ENCODE assay signal across 18 cellular contexts in the genomic region with DNA sequence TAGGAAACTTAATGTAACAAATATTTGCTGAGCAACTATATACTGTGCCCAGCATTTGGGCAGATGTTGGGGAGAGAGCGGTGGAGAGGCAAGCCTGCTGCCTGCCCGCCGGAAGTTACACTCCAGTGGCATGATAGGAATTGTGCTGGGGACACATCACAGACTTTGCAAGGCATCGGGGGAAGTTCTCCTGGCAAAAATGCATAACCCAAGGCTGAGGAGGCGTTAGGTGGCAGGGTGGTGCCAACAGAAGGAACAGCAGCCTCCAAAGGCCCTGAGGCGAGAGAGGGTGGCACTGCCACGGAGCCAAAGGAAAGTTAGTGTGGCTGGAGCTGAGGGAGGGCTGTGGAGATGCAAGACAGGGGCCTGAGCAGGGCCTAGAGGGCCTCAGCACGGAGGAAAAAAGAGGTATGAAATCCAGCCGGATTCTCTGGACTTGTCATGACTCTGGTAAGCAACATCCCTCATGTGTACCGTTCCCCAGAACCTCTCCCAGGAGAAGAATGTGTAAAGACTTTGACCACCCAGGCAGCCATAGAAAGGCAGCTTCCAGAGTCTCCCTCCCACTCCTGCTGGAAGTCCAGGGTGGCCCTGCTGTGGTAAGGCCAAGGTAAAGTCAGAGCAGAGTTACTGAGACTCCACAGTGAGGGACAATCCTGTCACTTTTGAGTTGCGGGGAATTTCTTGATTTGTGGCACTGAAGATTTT.
DNase-seq lines count a peak whose midpoint lies in the region; ATAC-seq, FAIRE-seq and TF ChIP-seq lines count a peak whose summit lies in the region.
"Had no signal": no experiment of that assay in that cellular context is flagged by ENCODE, and none has a peak within 500 bp of the region (broad histone marks: within the 10 kb centered on the region; RNA-seq: fewer than 3 reads in every experiment).

No MANE protein-coding gene starts in this region.

- DNase-seq in activated CD4-positive, alpha-beta T cell treated with anti-CD3 and anti-CD28 coated beads, Interleukin-2, amount 10 ng/mL, durations not matched to agents 7 days and 5 days, result no peak
- DNase-seq in activated CD4-positive, alpha-beta T cell treated with anti-CD3 and anti-CD28 coated beads, Interleukin-2, amount 10 ng/mL, durations not matched to agents 24 days and 14 days, result no peak
- peak; percentile 25 for DNase-seq in adipocyte (ENCODE audit: low read depth)
- DNase-seq in left ventricle myocardium inferior, result no peak
- no peak for DNase-seq in stimulated activated CD4-positive, alpha-beta T cell treated with anti-CD3 and anti-CD28 coated beads, Interleukin-4, amount 100 ng/mL, for 24 hours
- no peak for DNase-seq in urothelium cell line (ENCODE audit: low spot score)
- DNase-seq: anterior cingulate cortex, GDM1, midbrain, NCI-H2029 treated with DMSO at 0.1 percent for 48 hours, ovary, T-helper 1 cell, testis had no signal

- no peak overlapping the region for H3K9ac ChIP-seq in adipocyte (ENCODE audit: low read length)

- CTCF ChIA-PET in activated CD4-positive, alpha-beta T cell treated with anti-CD3 and anti-CD28 coated beads, Interleukin-2, amount 10 ng/mL, durations not matched to agents 7 days and 5 days (lab: Charles Lee), result interaction anchor here (1.2 to 1.5 kb wide), 2 partner anchors 30 kb away, joined by 3 to 4 read pairs; no protein-coding TSS in a partner anchor

- peaks cover 18% of the 10 kb centered on the region for H3K36me3 ChIP-seq in adipocyte (ENCODE audit: control insufficient read depth, insufficient read depth, low read length, severe bottlenecking)
- peaks cover 31% of the 10 kb centered on the region for H3K36me3 ChIP-seq in left ventricle myocardium inferior
- H3K36me3 ChIP-seq: ovary had no signal

- H3K9me3 Mint-ChIP-seq in activated CD4-positive, alpha-beta T cell treated with anti-CD3 and anti-CD28 coated beads, Interleukin-2, amount 10 ng/mL, durations not matched to agents 7 days and 5 days, result no peaks in the 10 kb centered on the region
- H3K9me3 Mint-ChIP-seq in activated CD4-positive, alpha-beta T cell treated with anti-CD3 and anti-CD28 coated beads, Interleukin-2, amount 10 ng/mL, durations not matched to agents 24 days and 14 days, result no peaks in the 10 kb centered on the region
- peaks cover 2% of the 10 kb centered on the region for H3K9me3 Mint-ChIP-seq in stimulated activated memory B cell treated with anti-CD40 and anti-IgM and Interleukin-4, amounts not matched to agents 10 μg/mL and 1 μg/mL and 100 μg/mL, for 72 hours
- H3K9me3 Mint-ChIP-seq: dendritic cell treated with granulocyte-macrophage colony-stimulating factor and Interleukin-4, amounts not matched to agents 40 ng/mL and 50 ng/mL, for 4 days had no signal

- no peak overlapping the region for H3K4me3 Mint-ChIP-seq in activated CD4-positive, alpha-beta T cell treated with anti-CD3 and anti-CD28 coated beads, Interleukin-2, amount 10 ng/mL, durations not matched to agents 7 days and 5 days
- H3K4me3 Mint-ChIP-seq in activated CD4-positive, alpha-beta T cell treated with anti-CD3 and anti-CD28 coated beads, Interleukin-2, amount 10 ng/mL, durations not matched to agents 24 days and 14 days, result no peak overlapping the region
- H3K4me3 Mint-ChIP-seq in stimulated activated memory B cell treated with anti-CD40 and anti-IgM and Interleukin-4, amounts not matched to agents 10 μg/mL and 1 μg/mL and 100 μg/mL, for 72 hours, result no peak overlapping the region
- H3K4me3 Mint-ChIP-seq: dendritic cell treated with granulocyte-macrophage colony-stimulating factor and Interleukin-4, amounts not matched to agents 40 ng/mL and 50 ng/mL, for 4 days had no signal

- intact Hi-C loops in activated CD4-positive, alpha-beta T cell treated with anti-CD3 and anti-CD28 coated beads, Interleukin-2, amount 10 ng/mL, durations not matched to agents 24 days and 14 days (cut with micrococcal nuclease), result no loop called here
- intact Hi-C loops in left ventricle myocardium inferior (cut with micrococcal nuclease), result no loop called here

- POLR2A ChIA-PET in activated CD4-positive, alpha-beta T cell treated with anti-CD3 and anti-CD28 coated beads, Interleukin-2, amount 10 ng/mL, durations not matched to agents 7 days and 5 days (lab: Charles Lee), result no interaction called here

- peaks cover 4% of the 10 kb centered on the region for H3K4me1 Mint-ChIP-seq in activated CD4-positive, alpha-beta T cell treated with anti-CD3 and anti-CD28 coated beads, Interleukin-2, amount 10 ng/mL, durations not matched to agents 7 days and 5 days
- peaks cover 4% of the 10 kb centered on the region for H3K4me1 Mint-ChIP-seq in activated CD4-positive, alpha-beta T cell treated with anti-CD3 and anti-CD28 coated beads, Interleukin-2, amount 10 ng/mL, durations not matched to agents 24 days and 14 days
- peaks cover 24% of the 10 kb centered on the region for H3K4me1 Mint-ChIP-seq in stimulated activated memory B cell treated with anti-CD40 and anti-IgM and Interleukin-4, amounts not matched to agents 10 μg/mL and 1 μg/mL and 100 μg/mL, for 72 hours

- H3K27me3 ChIP-seq in adipocyte (replicated peaks; ENCODE audit: control insufficient read depth, insufficient read depth, low read length), result no peaks in the 10 kb centered on the region
- no peaks in the 10 kb centered on the region for H3K27me3 ChIP-seq in left ventricle myocardium inferior (ENCODE audit: low read depth)
- H3K27me3 ChIP-seq: ovary, testis had no signal

- no peaks in the 10 kb centered on the region for H3K27me3 Mint-ChIP-seq in activated CD4-positive, alpha-beta T cell treated with anti-CD3 and anti-CD28 coated beads, Interleukin-2, amount 10 ng/mL, durations not matched to agents 7 days and 5 days
- H3K27me3 Mint-ChIP-seq in activated CD4-positive, alpha-beta T cell treated with anti-CD3 and anti-CD28 coated beads, Interleukin-2, amount 10 ng/mL, durations not matched to agents 24 days and 14 days, result no peaks in the 10 kb centered on the region
- H3K27me3 Mint-ChIP-seq in stimulated activated memory B cell treated with anti-CD40 and anti-IgM and Interleukin-4, amounts not matched to agents 10 μg/mL and 1 μg/mL and 100 μg/mL, for 72 hours, result no peaks in the 10 kb centered on the region
- H3K27me3 Mint-ChIP-seq: dendritic cell treated with granulocyte-macrophage colony-stimulating factor and Interleukin-4, amounts not matched to agents 40 ng/mL and 50 ng/mL, for 4 days had no signal

- H3K27ac ChIP-seq in left ventricle myocardium inferior (replicated peaks), result peak overlapping the region; percentile 0
- H3K27ac ChIP-seq: ovary, testis had no signal

- TF ChIP-seq CTCF in left ventricle myocardium inferior (IDR thresholded peaks at IDR 0.05; ENCODE audit: borderline replicate concordance), result no peak

- H3K9me3 ChIP-seq in adipocyte (ENCODE audit: control insufficient read depth, low read length) (no peaks in the 10 kb centered on the region), left ventricle myocardium inferior (replicated peaks) (no peaks in the 10 kb centered on the region)
- H3K9me3 ChIP-seq: ovary, testis had no signal

- H3K27ac Mint-ChIP-seq in activated CD4-positive, alpha-beta T cell treated with anti-CD3 and anti-CD28 coated beads, Interleukin-2, amount 10 ng/mL, durations not matched to agents 7 days and 5 days, result peak overlapping the region; percentile 36
- H3K27ac Mint-ChIP-seq in activated CD4-positive, alpha-beta T cell treated with anti-CD3 and anti-CD28 coated beads, Interleukin-2, amount 10 ng/mL, durations not matched to agents 24 days and 14 days, result no peak overlapping the region
- H3K27ac Mint-ChIP-seq in stimulated activated memory B cell treated with anti-CD40 and anti-IgM and Interleukin-4, amounts not matched to agents 10 μg/mL and 1 μg/mL and 100 μg/mL, for 72 hours, result peak overlapping the region; percentile 68
- H3K27ac Mint-ChIP-seq: dendritic cell treated with granulocyte-macrophage colony-stimulating factor and Interleukin-4, amounts not matched to agents 40 ng/mL and 50 ng/mL, for 4 days had no signal

- H3K4me3 ChIP-seq in adipocyte (ENCODE audit: low read length) (no peak overlapping the region), left ventricle myocardium inferior (no peak overlapping the region)
- H3K4me3 ChIP-seq: ovary, testis had no signal

- no peak for FAIRE-seq in urothelium cell line (lab: Jason Lieb, UNC)
- FAIRE-seq: A204.1, RCC 7860 had no signal

- peaks cover 20% of the 10 kb centered on the region for H3K36me3 Mint-ChIP-seq in activated CD4-positive, alpha-beta T cell treated with anti-CD3 and anti-CD28 coated beads, Interleukin-2, amount 10 ng/mL, durations not matched to agents 7 days and 5 days (ENCODE audit: low read depth)
- peaks cover 27% of the 10 kb centered on the region for H3K36me3 Mint-ChIP-seq in activated CD4-positive, alpha-beta T cell treated with anti-CD3 and anti-CD28 coated beads, Interleukin-2, amount 10 ng/mL, durations not matched to agents 24 days and 14 days (ENCODE audit: low read depth)
- H3K36me3 Mint-ChIP-seq in stimulated activated memory B cell treated with anti-CD40 and anti-IgM and Interleukin-4, amounts not matched to agents 10 μg/mL and 1 μg/mL and 100 μg/mL, for 72 hours, result peaks cover 24% of the 10 kb centered on the region

- H3K4me1 ChIP-seq in adipocyte (ENCODE audit: control insufficient read depth, insufficient read depth, low read length) (peaks cover 23% of the 10 kb centered on the region), left ventricle myocardium inferior (peaks cover 12% of the 10 kb centered on the region)
- H3K4me1 ChIP-seq: testis had no signal

- ATAC-seq in stimulated activated memory B cell treated with anti-CD40 and anti-IgM and Interleukin-4, amounts not matched to agents 10 μg/mL and 1 μg/mL and 100 μg/mL, for 72 hours, result no peak
- ATAC-seq in GM18858 (IDR thresholded peaks at IDR 0.05; ENCODE audit: unreplicated experiment), result no peak
